1 cellular context compared by ENCODE assay signal in genomic region chr1:231053493-231054162, GRCh38.
A peak's percentile ranks its signal among the peaks of the same experiment; 100 is the strongest.
TF ChIP-seq lines count a peak whose summit lies in the region.

No MANE protein-coding gene starts in this region.

TF ChIP-seq in K562, 482 proteins besides CTCF, POLR2A, EP300 and RAD21 (continued from another document):
- TF ChIP-seq JUN (IDR thresholded peaks at IDR 0.05; ENCODE audit: borderline replicate concordance, low read depth, low read length): no peak
- TF ChIP-seq JUN (CRISPR knock-in tag; IDR thresholded peaks at IDR 0.05; ENCODE audit: borderline replicate concordance): no peak
- no peak for TF ChIP-seq ZNF274 (IDR thresholded peaks at IDR 0.05; ENCODE audit: borderline replicate concordance, low read depth, low read length)
- TF ChIP-seq MXD1 (CRISPR knock-in tag; IDR thresholded peaks at IDR 0.05; ENCODE audit: borderline replicate concordance, poor library complexity, severe bottlenecking): no peak
- TF ChIP-seq CC2D1A (IDR thresholded peaks at IDR 0.05): no peak
- peak; percentile 54; the same call in 1 of the 2 replicates for TF ChIP-seq ZNF316 (IDR thresholded peaks at IDR 0.05)
- TF ChIP-seq NR2C2 (CRISPR knock-in tag; IDR thresholded peaks at IDR 0.05): no peak
- peak; percentile 53; the same call in 1 of the 2 replicates for TF ChIP-seq NR2C2 (tag; IDR thresholded peaks at IDR 0.05)
- TF ChIP-seq RBM22 (IDR thresholded peaks at IDR 0.05; ENCODE audit: low read depth, low read length, poor library complexity, severe bottlenecking): no peak
- no peak for TF ChIP-seq PTBP1 (IDR thresholded peaks at IDR 0.05; ENCODE audit: low read depth, low read length)
- no peak for TF ChIP-seq ZKSCAN8 (CRISPR knock-in tag; IDR thresholded peaks at IDR 0.05)
- TF ChIP-seq, protein P1, sequence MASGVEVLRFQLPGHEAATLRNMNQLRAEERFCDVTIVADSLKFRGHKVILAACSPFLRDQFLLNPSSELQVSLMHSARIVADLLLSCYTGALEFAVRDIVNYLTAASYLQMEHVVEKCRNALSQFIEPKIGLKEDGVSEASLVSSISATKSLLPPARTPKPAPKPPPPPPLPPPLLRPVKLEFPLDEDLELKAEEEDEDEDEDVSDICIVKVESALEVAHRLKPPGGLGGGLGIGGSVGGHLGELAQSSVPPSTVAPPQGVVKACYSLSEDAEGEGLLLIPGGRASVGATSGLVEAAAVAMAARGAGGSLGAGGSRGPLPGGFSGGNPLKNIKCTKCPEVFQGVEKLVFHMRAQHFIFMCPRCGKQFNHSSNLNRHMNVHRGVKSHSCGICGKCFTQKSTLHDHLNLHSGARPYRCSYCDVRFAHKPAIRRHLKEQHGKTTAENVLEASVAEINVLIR (CRISPR knock-in tag; IDR thresholded peaks at IDR 0.05): 0 out of 2 replicates have a peak, but pooled peaks have one; percentile 11
- TF ChIP-seq SLC30A9 (CRISPR knock-in tag; IDR thresholded peaks at IDR 0.05): no peak
- no peak for TF ChIP-seq ZNF354B (CRISPR knock-in tag; IDR thresholded peaks at IDR 0.05)
- TF ChIP-seq POLR2G (IDR thresholded peaks at IDR 0.05; ENCODE audit: low read depth, low read length): no peak
- TF ChIP-seq ZNF592 (IDR thresholded peaks at IDR 0.05): 0 out of 2 replicates have a peak, but pooled peaks have one; percentile 23
- 0 out of 2 replicates have a peak, but pooled peaks have one; percentile 71 for TF ChIP-seq ZNF589 (CRISPR knock-in tag; IDR thresholded peaks at IDR 0.05; ENCODE audit: low read depth)
- no peak for TF ChIP-seq RBM39 (optimal IDR thresholded peaks at IDR 0.05; ENCODE audit: low read depth, low read length)
- TF ChIP-seq GTF2A2 (tag; IDR thresholded peaks at IDR 0.05): no peak
- TF ChIP-seq NKRF (IDR thresholded peaks at IDR 0.05; ENCODE audit: borderline replicate concordance): no peak
- no peak for TF ChIP-seq ZFP30 (CRISPR knock-in tag; IDR thresholded peaks at IDR 0.05; ENCODE audit: borderline replicate concordance)
- no peak for TF ChIP-seq ZNF12 (CRISPR knock-in tag; IDR thresholded peaks at IDR 0.05)
- TF ChIP-seq ZNF175 (CRISPR knock-in tag; IDR thresholded peaks at IDR 0.05; ENCODE audit: low read depth): no peak
- TF ChIP-seq, protein P2, sequence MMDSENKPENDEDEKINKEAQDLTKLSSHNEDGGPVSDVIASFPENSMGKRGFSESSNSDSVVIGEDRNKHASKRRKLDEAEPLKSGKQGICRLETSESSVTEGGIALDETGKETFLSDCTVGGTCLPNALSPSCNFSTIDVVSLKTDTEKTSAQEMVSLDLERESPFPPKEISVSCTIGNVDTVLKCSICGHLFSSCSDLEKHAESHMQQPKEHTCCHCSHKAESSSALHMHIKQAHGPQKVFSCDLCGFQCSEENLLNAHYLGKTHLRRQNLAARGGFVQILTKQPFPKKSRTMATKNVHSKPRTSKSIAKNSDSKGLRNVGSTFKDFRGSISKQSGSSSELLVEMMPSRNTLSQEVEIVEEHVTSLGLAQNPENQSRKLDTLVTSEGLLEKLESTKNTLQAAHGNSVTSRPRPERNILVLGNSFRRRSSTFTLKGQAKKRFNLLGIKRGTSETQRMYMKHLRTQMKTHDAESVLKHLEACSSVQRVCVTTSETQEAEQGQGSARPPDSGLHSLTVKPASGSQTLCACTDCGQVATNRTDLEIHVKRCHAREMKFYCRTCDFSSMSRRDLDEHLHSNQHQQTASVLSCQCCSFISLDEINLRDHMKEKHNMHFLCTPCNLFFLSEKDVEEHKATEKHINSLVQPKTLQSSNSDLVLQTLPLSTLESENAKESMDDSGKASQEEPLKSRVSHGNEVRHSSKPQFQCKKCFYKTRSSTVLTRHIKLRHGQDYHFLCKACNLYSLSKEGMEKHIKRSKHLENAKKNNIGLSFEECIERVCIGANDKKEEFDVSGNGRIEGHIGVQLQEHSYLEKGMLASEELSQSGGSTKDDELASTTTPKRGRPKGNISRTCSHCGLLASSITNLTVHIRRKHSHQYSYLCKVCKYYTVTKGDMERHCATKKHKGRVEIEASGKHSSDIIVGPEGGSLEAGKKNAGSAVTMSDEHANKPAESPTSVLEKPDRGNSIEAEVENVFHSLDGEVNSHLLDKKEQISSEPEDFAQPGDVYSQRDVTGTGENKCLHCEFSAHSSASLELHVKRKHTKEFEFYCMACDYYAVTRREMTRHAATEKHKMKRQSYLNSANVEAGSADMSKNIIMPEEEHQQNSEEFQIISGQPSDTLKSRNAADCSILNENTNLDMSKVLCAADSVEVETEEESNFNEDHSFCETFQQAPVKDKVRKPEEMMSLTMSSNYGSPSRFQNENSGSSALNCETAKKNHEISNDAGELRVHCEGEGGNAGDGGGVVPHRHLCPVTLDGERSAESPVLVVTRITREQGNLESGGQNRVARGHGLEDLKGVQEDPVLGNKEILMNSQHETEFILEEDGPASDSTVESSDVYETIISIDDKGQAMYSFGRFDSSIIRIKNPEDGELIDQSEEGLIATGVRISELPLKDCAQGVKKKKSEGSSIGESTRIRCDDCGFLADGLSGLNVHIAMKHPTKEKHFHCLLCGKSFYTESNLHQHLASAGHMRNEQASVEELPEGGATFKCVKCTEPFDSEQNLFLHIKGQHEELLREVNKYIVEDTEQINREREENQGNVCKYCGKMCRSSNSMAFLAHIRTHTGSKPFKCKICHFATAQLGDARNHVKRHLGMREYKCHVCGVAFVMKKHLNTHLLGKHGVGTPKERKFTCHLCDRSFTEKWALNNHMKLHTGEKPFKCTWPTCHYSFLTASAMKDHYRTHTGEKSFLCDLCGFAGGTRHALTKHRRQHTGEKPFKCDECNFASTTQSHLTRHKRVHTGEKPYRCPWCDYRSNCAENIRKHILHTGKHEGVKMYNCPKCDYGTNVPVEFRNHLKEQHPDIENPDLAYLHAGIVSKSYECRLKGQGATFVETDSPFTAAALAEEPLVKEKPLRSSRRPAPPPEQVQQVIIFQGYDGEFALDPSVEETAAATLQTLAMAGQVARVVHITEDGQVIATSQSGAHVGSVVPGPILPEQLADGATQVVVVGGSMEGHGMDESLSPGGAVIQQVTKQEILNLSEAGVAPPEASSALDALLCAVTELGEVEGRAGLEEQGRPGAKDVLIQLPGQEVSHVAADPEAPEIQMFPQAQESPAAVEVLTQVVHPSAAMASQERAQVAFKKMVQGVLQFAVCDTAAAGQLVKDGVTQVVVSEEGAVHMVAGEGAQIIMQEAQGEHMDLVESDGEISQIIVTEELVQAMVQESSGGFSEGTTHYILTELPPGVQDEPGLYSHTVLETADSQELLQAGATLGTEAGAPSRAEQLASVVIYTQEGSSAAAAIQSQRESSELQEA (IDR thresholded peaks at IDR 0.05; ENCODE audit: low read depth): no peak
- TF ChIP-seq SIN3A (IDR thresholded peaks at IDR 0.05; ENCODE audit: borderline replicate concordance in 2 of 2, control insufficient read depth in 1 of 2, low read depth in 2 of 2, low read length in 2 of 2): no peak
- no peak for TF ChIP-seq KLF16 (IDR thresholded peaks at IDR 0.05)
- no peak for TF ChIP-seq ZSCAN29 (IDR thresholded peaks at IDR 0.05)
- no peak for TF ChIP-seq EGR1 (conservative IDR thresholded peaks at IDR 0.05)
- peak; percentile 56 for TF ChIP-seq TCF3 (CRISPR knock-in tag; IDR thresholded peaks at IDR 0.05)
- TF ChIP-seq, protein P3, sequence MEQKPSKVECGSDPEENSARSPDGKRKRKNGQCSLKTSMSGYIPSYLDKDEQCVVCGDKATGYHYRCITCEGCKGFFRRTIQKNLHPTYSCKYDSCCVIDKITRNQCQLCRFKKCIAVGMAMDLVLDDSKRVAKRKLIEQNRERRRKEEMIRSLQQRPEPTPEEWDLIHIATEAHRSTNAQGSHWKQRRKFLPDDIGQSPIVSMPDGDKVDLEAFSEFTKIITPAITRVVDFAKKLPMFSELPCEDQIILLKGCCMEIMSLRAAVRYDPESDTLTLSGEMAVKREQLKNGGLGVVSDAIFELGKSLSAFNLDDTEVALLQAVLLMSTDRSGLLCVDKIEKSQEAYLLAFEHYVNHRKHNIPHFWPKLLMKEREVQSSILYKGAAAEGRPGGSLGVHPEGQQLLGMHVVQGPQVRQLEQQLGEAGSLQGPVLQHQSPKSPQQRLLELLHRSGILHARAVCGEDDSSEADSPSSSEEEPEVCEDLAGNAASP (IDR thresholded peaks at IDR 0.05): no peak
- TF ChIP-seq SOX6 (IDR thresholded peaks at IDR 0.05): peak; percentile 96
- TF ChIP-seq ZSCAN32 (CRISPR knock-in tag; IDR thresholded peaks at IDR 0.05): no peak
- TF ChIP-seq ARID1B (IDR thresholded peaks at IDR 0.05): peak; percentile 83
- peak; percentile 52 for TF ChIP-seq CCNT2 (IDR thresholded peaks at IDR 0.05; ENCODE audit: borderline replicate concordance, extremely low read depth, insufficient read length, low read depth, low read length)
- no peak for TF ChIP-seq ZMIZ1 (IDR thresholded peaks at IDR 0.05; ENCODE audit: low read depth in 2 of 2, low read length in 2 of 2)
- TF ChIP-seq MCM2 (IDR thresholded peaks at IDR 0.05; ENCODE audit: low read depth): no peak
- TF ChIP-seq, protein P4, sequence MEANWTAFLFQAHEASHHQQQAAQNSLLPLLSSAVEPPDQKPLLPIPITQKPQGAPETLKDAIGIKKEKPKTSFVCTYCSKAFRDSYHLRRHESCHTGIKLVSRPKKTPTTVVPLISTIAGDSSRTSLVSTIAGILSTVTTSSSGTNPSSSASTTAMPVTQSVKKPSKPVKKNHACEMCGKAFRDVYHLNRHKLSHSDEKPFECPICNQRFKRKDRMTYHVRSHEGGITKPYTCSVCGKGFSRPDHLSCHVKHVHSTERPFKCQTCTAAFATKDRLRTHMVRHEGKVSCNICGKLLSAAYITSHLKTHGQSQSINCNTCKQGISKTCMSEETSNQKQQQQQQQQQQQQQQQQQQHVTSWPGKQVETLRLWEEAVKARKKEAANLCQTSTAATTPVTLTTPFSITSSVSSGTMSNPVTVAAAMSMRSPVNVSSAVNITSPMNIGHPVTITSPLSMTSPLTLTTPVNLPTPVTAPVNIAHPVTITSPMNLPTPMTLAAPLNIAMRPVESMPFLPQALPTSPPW (CRISPR knock-in tag; IDR thresholded peaks at IDR 0.05): no peak; the same call in 1 of the 2 replicates
